In genomic region chr11:118311518-118311917, GRCh38 we compare ENCODE assay signal across 18 cellular contexts. TPM values are rescaled to one million over a fixed set of nuclear protein-coding genes. Genes with fewer than 3 reads are reported as not detected.
DNase-seq lines count a peak whose midpoint lies in the region; ATAC-seq and TF ChIP-seq lines count a peak whose summit lies in the region.
"Had no signal": no experiment of that assay in that cellular context is flagged by ENCODE, and none has a peak within 500 bp of the region (broad histone marks: within the 10 kb centered on the region; RNA-seq: fewer than 3 reads in every experiment).

No MANE protein-coding gene starts in this region.

- no peak for ATAC-seq in stimulated activated naive CD8-positive, alpha-beta T cell treated with anti-CD3 and anti-CD28 coated beads, Interleukin-15, amount 100 ng/mL, for 72 hours
- no peak for ATAC-seq in HG03571 (IDR thresholded peaks at IDR 0.05; ENCODE audit: unreplicated experiment)
- ATAC-seq: body of pancreas, GM23338, lower lobe of right lung, right lobe of liver had no signal

- H3K27ac Mint-ChIP-seq in stimulated activated naive CD8-positive, alpha-beta T cell treated with anti-CD3 and anti-CD28 coated beads, Interleukin-15, Interleukin-2, amounts not matched to agents 100 ng/mL and 50 ng/mL, for 24 hours: peak overlapping the region; percentile 88
- peak overlapping the region in 1 of 2 donors; percentile 44 for H3K27ac Mint-ChIP-seq in stimulated activated naive CD8-positive, alpha-beta T cell treated with anti-CD3 and anti-CD28 coated beads, Interleukin-15, amount 100 ng/mL, for 72 hours
- H3K27ac Mint-ChIP-seq in CD14-positive monocyte: no peak overlapping the region
- H3K27ac Mint-ChIP-seq: GM23338 had no signal

- H3K27me3 ChIP-seq in effector memory CD4-positive, alpha-beta T cell (replicated peaks; ENCODE audit: control insufficient read depth, insufficient read depth, low read length, poor library complexity, severe bottlenecking): no peaks in the 10 kb centered on the region
- H3K27me3 ChIP-seq: body of pancreas, colonic mucosa, right lobe of liver had no signal

- no peaks in the 10 kb centered on the region for H3K9me3 ChIP-seq in effector memory CD4-positive, alpha-beta T cell (ENCODE audit: control insufficient read depth, low read length)
- H3K9me3 ChIP-seq: body of pancreas, colonic mucosa, lower lobe of right lung, pancreas, right lobe of liver, thyroid gland had no signal

- peaks cover 46% of the 10 kb centered on the region for H3K4me1 ChIP-seq in effector memory CD4-positive, alpha-beta T cell (ENCODE audit: control insufficient read depth, insufficient read depth, low read length, poor library complexity, severe bottlenecking)

- H3K27me3 Mint-ChIP-seq in stimulated activated naive CD8-positive, alpha-beta T cell treated with anti-CD3 and anti-CD28 coated beads, Interleukin-15, Interleukin-2, amounts not matched to agents 100 ng/mL and 50 ng/mL, for 24 hours: no peaks in the 10 kb centered on the region
- H3K27me3 Mint-ChIP-seq in stimulated activated naive CD8-positive, alpha-beta T cell treated with anti-CD3 and anti-CD28 coated beads, Interleukin-15, amount 100 ng/mL, for 72 hours: no peaks in the 10 kb centered on the region
- peaks cover 0 to 3% (median 2%) of the 10 kb centered on the region in 3 donors for H3K27me3 Mint-ChIP-seq in CD14-positive monocyte (ENCODE audit: low read depth in 3 of 3)

- H3K36me3 ChIP-seq in effector memory CD4-positive, alpha-beta T cell (ENCODE audit: control insufficient read depth, insufficient read depth, low read length): peaks cover 50% of the 10 kb centered on the region
- H3K36me3 ChIP-seq: colonic mucosa, lower lobe of right lung, pancreas, right lobe of liver, thyroid gland had no signal

- peaks cover 88% of the 10 kb centered on the region for H3K36me3 Mint-ChIP-seq in stimulated activated naive CD8-positive, alpha-beta T cell treated with anti-CD3 and anti-CD28 coated beads, Interleukin-15, Interleukin-2, amounts not matched to agents 100 ng/mL and 50 ng/mL, for 24 hours (ENCODE audit: low read depth)
- no peaks in the 10 kb centered on the region for H3K36me3 Mint-ChIP-seq in CD14-positive monocyte

- H3K9me3 Mint-ChIP-seq in stimulated activated naive CD8-positive, alpha-beta T cell treated with anti-CD3 and anti-CD28 coated beads, Interleukin-15, Interleukin-2, amounts not matched to agents 100 ng/mL and 50 ng/mL, for 24 hours: no peaks in the 10 kb centered on the region
- no peaks in the 10 kb centered on the region for H3K9me3 Mint-ChIP-seq in stimulated activated naive CD8-positive, alpha-beta T cell treated with anti-CD3 and anti-CD28 coated beads, Interleukin-15, amount 100 ng/mL, for 72 hours
- peaks cover 0 to 3% (median 0%) of the 10 kb centered on the region in 7 donors for H3K9me3 Mint-ChIP-seq in CD14-positive monocyte
- H3K9me3 Mint-ChIP-seq: GM23338 had no signal

- no peak overlapping the region for H3K4me3 Mint-ChIP-seq in stimulated activated naive CD8-positive, alpha-beta T cell treated with anti-CD3 and anti-CD28 coated beads, Interleukin-15, Interleukin-2, amounts not matched to agents 100 ng/mL and 50 ng/mL, for 24 hours
- H3K4me3 Mint-ChIP-seq in stimulated activated naive CD8-positive, alpha-beta T cell treated with anti-CD3 and anti-CD28 coated beads, Interleukin-15, amount 100 ng/mL, for 72 hours: peak overlapping the region in 1 of 2 donors; percentile 8
- no peak overlapping the region for H3K4me3 Mint-ChIP-seq in CD14-positive monocyte
- H3K4me3 Mint-ChIP-seq: GM23338 had no signal

- no peak overlapping the region for H3K4me3 ChIP-seq in effector memory CD4-positive, alpha-beta T cell (ENCODE audit: insufficient read depth, low read depth, low read length, poor library complexity, severe bottlenecking)
- H3K4me3 ChIP-seq: body of pancreas, colonic mucosa, GM23338, lower lobe of right lung, pancreas, right lobe of liver, thyroid gland had no signal

- H3K4me1 Mint-ChIP-seq in stimulated activated naive CD8-positive, alpha-beta T cell treated with anti-CD3 and anti-CD28 coated beads, Interleukin-15, Interleukin-2, amounts not matched to agents 100 ng/mL and 50 ng/mL, for 24 hours (ENCODE audit: low read depth): peaks cover 96% of the 10 kb centered on the region
- peaks cover 97% of the 10 kb centered on the region for H3K4me1 Mint-ChIP-seq in stimulated activated naive CD8-positive, alpha-beta T cell treated with anti-CD3 and anti-CD28 coated beads, Interleukin-15, amount 100 ng/mL, for 72 hours
- H3K4me1 Mint-ChIP-seq in CD14-positive monocyte: peaks cover 22% of the 10 kb centered on the region

- no peak for TF ChIP-seq CTCF in CD14-positive monocyte (IDR thresholded peaks at IDR 0.05)

- H3K27ac ChIP-seq in effector memory CD4-positive, alpha-beta T cell (ENCODE audit: insufficient read depth, low read length, poor library complexity, severe bottlenecking): peak overlapping the region; percentile 49
- H3K27ac ChIP-seq: body of pancreas, colonic mucosa, lower lobe of right lung, pancreas, right lobe of liver, thyroid gland had no signal

- intact Hi-C loops in CD14-positive monocyte (cut with micrococcal nuclease): no loop called here
- intact Hi-C loops in head of caudate nucleus (cut with DNase I): no loop called here

- DNase-seq in stimulated activated naive CD8-positive, alpha-beta T cell treated with anti-CD3 and anti-CD28 coated beads, Interleukin-15, amount 100 ng/mL, for 72 hours: no peak
- DNase-seq in OCI-M1 (lab: John Stamatoyannopoulos, UW) (peak; percentile 44), CD14-positive monocyte (ENCODE audit: low spot score) (no peak), head of caudate nucleus (no peak)
- DNase-seq in effector memory CD4-positive, alpha-beta T cell: no peak
- DNase-seq: body of pancreas; colonic mucosa; hippocampal formation; islet precursor cell; lower lobe of right lung; NCI-H526; pancreas; right lobe of liver; stimulated activated CD4-positive, alpha-beta T cell treated with anti-CD3 and anti-CD28 coated beads, Interleukin-15, amount 100 ng/mL, for 24 hours; thyroid gland had no signal

RNA-seq across cellular contexts. Expression of gene CD3E, which starts 7.0 kb away (rescaled TPM):
- 1 to 10 TPM; 1.5 to 1.6 TPM for polyA plus RNA-seq in CD14-positive monocyte
- polyA plus RNA-seq: GM23338 had no signal

RNA-seq across cellular contexts. Expression of gene CD3D, which starts 31.0 kb away (rescaled TPM):
- 1 to 10 TPM; 2.2 to 3.1 TPM for polyA plus RNA-seq in CD14-positive monocyte
- polyA plus RNA-seq: GM23338 had no signal

RNA-seq across cellular contexts. Expression of gene CD3G, which starts 32.6 kb away (rescaled TPM):
- polyA plus RNA-seq in CD14-positive monocyte: 1 to 10 TPM in 1 of 2 donors, under 1 TPM in 1; 0.84 to 1.9 TPM
- polyA plus RNA-seq: GM23338 had no signal

RNA-seq across cellular contexts. Expression of gene MPZL2, which starts 47.4 kb away (rescaled TPM):
- polyA plus RNA-seq in CD14-positive monocyte: 10 to 100 TPM in 1 of 2 donors, 1 to 10 TPM in 1; 8.0 to 18.6 TPM

RNA-seq across cellular contexts. Expression of gene UBE4A, which starts 47.9 kb away (rescaled TPM):
- 10 to 100 TPM; 22.7 to 33.9 TPM for polyA plus RNA-seq in CD14-positive monocyte
